In the genomic region with DNA sequence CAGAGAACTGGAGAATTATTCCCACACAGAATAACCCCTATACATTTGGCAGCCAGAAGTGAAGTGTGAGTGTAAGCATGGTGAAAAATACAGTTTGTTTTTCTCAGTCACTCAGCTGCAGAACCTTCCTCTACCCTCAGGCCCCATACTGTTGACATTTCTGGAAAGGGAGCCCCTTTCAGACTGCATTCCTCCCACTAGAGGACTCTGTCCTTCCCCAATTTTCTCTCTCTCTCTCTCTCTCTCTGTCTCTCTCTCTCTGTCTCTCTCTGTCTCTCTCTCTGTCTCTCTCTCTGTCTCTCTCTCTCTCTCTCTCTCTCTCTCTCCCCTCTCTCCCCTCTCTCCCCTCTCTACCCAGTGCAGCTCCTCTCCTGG, we compare ENCODE assay signal across 9 cellular contexts.
DNase-seq lines count a peak whose midpoint lies in the region; ATAC-seq and TF ChIP-seq lines count a peak whose summit lies in the region.
"Had no signal": no experiment of that assay in that cellular context is flagged by ENCODE, and none has a peak within 500 bp of the region (broad histone marks: within the 10 kb centered on the region; RNA-seq: fewer than 3 reads in every experiment).

No MANE protein-coding gene starts in this region.

- no peak overlapping the region for H3K4me3 ChIP-seq in upper lobe of right lung

- no peak for DNase-seq in stimulated activated naive CD8-positive, alpha-beta T cell treated with anti-CD3 and anti-CD28 coated beads, Interleukin-15, Interleukin-2, amounts not matched to agents 100 U/mL and 50 U/mL, for 24 hours
- no peak for DNase-seq in WTC11 (ENCODE audit: low spot score)
- DNase-seq in iPS DF 19.7 (ENCODE audit: low read depth, low spot score): peak; percentile 74
- no peak for DNase-seq in upper lobe of right lung
- DNase-seq in activated CD4-positive, alpha-beta memory T cell treated with anti-CD3 and anti-CD28 coated beads for 36 hours: no peak
- DNase-seq in germinal center (ENCODE audit: low spot score): no peak
- DNase-seq: NCI-H524 had no signal

- TF ChIP-seq CTCF in WTC11 (IDR thresholded peaks at IDR 0.05): no peak
- TF ChIP-seq CTCF in upper lobe of right lung (IDR thresholded peaks at IDR 0.05): peak; percentile 29

- H3K4me1 Mint-ChIP-seq in stimulated activated naive CD8-positive, alpha-beta T cell treated with anti-CD3 and anti-CD28 coated beads, Interleukin-15, Interleukin-2, amounts not matched to agents 100 ng/mL and 50 ng/mL, for 24 hours (ENCODE audit: low read depth): peaks cover 46% of the 10 kb centered on the region
- H3K4me1 Mint-ChIP-seq in WTC11: peaks cover 58% of the 10 kb centered on the region
- H3K4me1 Mint-ChIP-seq in activated CD4-positive, alpha-beta memory T cell treated with anti-CD3 and anti-CD28 coated beads for 36 hours (ENCODE audit: low read depth): peaks cover 16% of the 10 kb centered on the region

- H3K4me1 ChIP-seq in upper lobe of right lung: peaks cover 57% of the 10 kb centered on the region

- H3K9me3 Mint-ChIP-seq in stimulated activated naive CD8-positive, alpha-beta T cell treated with anti-CD3 and anti-CD28 coated beads, Interleukin-15, Interleukin-2, amounts not matched to agents 100 ng/mL and 50 ng/mL, for 24 hours: no peaks in the 10 kb centered on the region
- no peaks in the 10 kb centered on the region for H3K9me3 Mint-ChIP-seq in WTC11
- no peaks in the 10 kb centered on the region for H3K9me3 Mint-ChIP-seq in activated CD4-positive, alpha-beta memory T cell treated with anti-CD3 and anti-CD28 coated beads for 36 hours

- ATAC-seq in stimulated activated naive CD8-positive, alpha-beta T cell treated with anti-CD3 and anti-CD28 coated beads, Interleukin-15, Interleukin-2, amounts not matched to agents 100 U/mL and 50 U/mL, for 24 hours: no peak
- peak; percentile 72 for ATAC-seq in WTC11
- ATAC-seq in upper lobe of right lung: peak; percentile 12
- no peak for ATAC-seq in GM21381 (IDR thresholded peaks at IDR 0.05; ENCODE audit: unreplicated experiment)

- H3K36me3 Mint-ChIP-seq in stimulated activated naive CD8-positive, alpha-beta T cell treated with anti-CD3 and anti-CD28 coated beads, Interleukin-15, Interleukin-2, amounts not matched to agents 100 ng/mL and 50 ng/mL, for 24 hours (ENCODE audit: low read depth): no peaks in the 10 kb centered on the region
- H3K36me3 Mint-ChIP-seq in WTC11: no peaks in the 10 kb centered on the region
- H3K36me3 Mint-ChIP-seq in activated CD4-positive, alpha-beta memory T cell treated with anti-CD3 and anti-CD28 coated beads for 36 hours: no peaks in the 10 kb centered on the region

- H3K4me3 Mint-ChIP-seq in stimulated activated naive CD8-positive, alpha-beta T cell treated with anti-CD3 and anti-CD28 coated beads, Interleukin-15, Interleukin-2, amounts not matched to agents 100 ng/mL and 50 ng/mL, for 24 hours: peak overlapping the region; percentile 21
- no peak overlapping the region for H3K4me3 Mint-ChIP-seq in WTC11
- no peak overlapping the region for H3K4me3 Mint-ChIP-seq in activated CD4-positive, alpha-beta memory T cell treated with anti-CD3 and anti-CD28 coated beads for 36 hours

- no peaks in the 10 kb centered on the region for H3K9me3 ChIP-seq in upper lobe of right lung

- POLR2A ChIA-PET in WTC11 (lab: Charles Lee): interaction anchor here (0.9 to 1.8 kb wide), 2 partner anchors 23 to 25 kb away, joined by 4 read pairs; no protein-coding TSS in a partner anchor
- POLR2A ChIA-PET in activated CD4-positive, alpha-beta memory T cell treated with anti-CD3 and anti-CD28 coated beads for 36 hours (lab: Charles Lee): interaction anchor here (0.8 kb wide), 1 partner anchor 23 kb away, joined by 3 read pairs; no protein-coding TSS in a partner anchor

- intact Hi-C loops in upper lobe of right lung (cut with DNase I): no loop called here
- intact Hi-C loops in activated CD4-positive, alpha-beta memory T cell treated with anti-CD3 and anti-CD28 coated beads for 36 hours (cut with micrococcal nuclease): loop anchor here (1.0 kb wide), 2 partner anchors 22 to 54 kb away; no protein-coding TSS in a partner anchor

- peak overlapping the region; percentile 77 for H3K27ac Mint-ChIP-seq in stimulated activated naive CD8-positive, alpha-beta T cell treated with anti-CD3 and anti-CD28 coated beads, Interleukin-15, Interleukin-2, amounts not matched to agents 100 ng/mL and 50 ng/mL, for 24 hours
- 0 out of 2 replicates have a peak overlapping the region, but pooled peaks have one; percentile 33 for H3K27ac Mint-ChIP-seq in WTC11
- no peak overlapping the region for H3K27ac Mint-ChIP-seq in activated CD4-positive, alpha-beta memory T cell treated with anti-CD3 and anti-CD28 coated beads for 36 hours

- no peak overlapping the region for H3K27ac ChIP-seq in upper lobe of right lung

- no peaks in the 10 kb centered on the region for H3K27me3 ChIP-seq in upper lobe of right lung

- peaks cover 52% of the 10 kb centered on the region for H3K27me3 Mint-ChIP-seq in stimulated activated naive CD8-positive, alpha-beta T cell treated with anti-CD3 and anti-CD28 coated beads, Interleukin-15, Interleukin-2, amounts not matched to agents 100 ng/mL and 50 ng/mL, for 24 hours
- H3K27me3 Mint-ChIP-seq in WTC11 (ENCODE audit: low read depth): no peaks in the 10 kb centered on the region
- H3K27me3 Mint-ChIP-seq in activated CD4-positive, alpha-beta memory T cell treated with anti-CD3 and anti-CD28 coated beads for 36 hours: peaks cover 21% of the 10 kb centered on the region

- H3K36me3 ChIP-seq in upper lobe of right lung: no peaks in the 10 kb centered on the region

- CTCF ChIA-PET in WTC11 (lab: Charles Lee): interaction anchor here (0.6 to 4.0 kb wide), 23 partner anchors 8 to 519 kb away, joined by 3 to 55 read pairs (median 4); a partner anchor contains a TSS
- CTCF ChIA-PET in activated CD4-positive, alpha-beta memory T cell treated with anti-CD3 and anti-CD28 coated beads for 36 hours (lab: Charles Lee): interaction anchor here (0.7 to 1.7 kb wide), 5 partner anchors 23 to 469 kb away, joined by 3 to 6 read pairs (median 3); no protein-coding TSS in a partner anchor

TF ChIP-seq in WTC11, 78 proteins besides CTCF, POLR2A, EP300 and RAD21:
- peak; percentile 91 for TF ChIP-seq TEAD4 (CRISPR knock-in tag; IDR thresholded peaks at IDR 0.05)
- TF ChIP-seq TEAD1 (CRISPR knock-in tag; IDR thresholded peaks at IDR 0.05): peak; percentile 99
- no peak for TF ChIP-seq NFATC4 (CRISPR knock-in tag; IDR thresholded peaks at IDR 0.05)

Comparison
In these comparisons a context has a peak if more than half of its experiments do, and no peak if none do; other contexts are left out.
1. ATAC-seq: peak in WTC11 (single experiment) and upper lobe of right lung (single experiment); none in stimulated activated naive CD8-positive, alpha-beta T cell treated with anti-CD3 and anti-CD28 coated beads, Interleukin-15, Interleukin-2, amounts not matched to agents 100 U/mL and 50 U/mL, for 24 hours (single experiment) and GM21381 (single experiment).